Comparison of ENCODE assay signal across 1 cellular context in the genomic region with DNA sequence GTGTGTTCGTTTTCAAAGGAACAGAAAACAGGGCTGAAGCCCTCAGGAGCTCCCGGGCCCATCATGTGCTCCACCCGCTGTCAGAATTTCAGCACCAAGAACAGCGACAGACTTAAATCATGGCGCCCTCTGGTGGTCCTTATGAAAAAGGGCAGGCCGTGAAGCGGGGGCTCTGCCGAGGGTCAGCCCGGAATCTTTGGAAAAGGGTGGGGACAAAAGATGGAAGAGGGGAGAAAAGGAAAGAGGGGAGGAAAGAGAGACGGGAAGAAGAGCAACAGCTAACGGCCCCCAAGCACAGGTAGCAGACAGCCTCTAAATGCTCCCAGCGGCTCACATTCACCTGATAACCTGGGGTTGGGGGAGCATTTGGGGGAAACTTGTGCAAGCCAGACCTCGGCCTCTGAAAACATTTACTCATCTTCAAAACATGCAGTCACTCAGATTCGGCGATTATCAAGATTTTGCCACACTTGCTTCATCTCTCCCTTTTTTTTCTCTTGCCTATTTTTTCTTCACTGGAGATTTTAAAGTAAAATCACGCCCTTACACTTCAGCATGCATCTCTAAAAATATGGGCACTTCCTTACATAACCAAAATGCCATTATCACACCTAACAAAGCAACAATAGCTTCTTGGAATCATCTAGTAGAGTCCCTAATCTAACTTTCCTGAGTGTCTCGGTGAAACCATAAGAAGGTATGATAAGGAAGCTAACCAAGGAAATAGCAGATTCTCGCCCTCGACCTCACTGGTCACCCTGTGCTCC.
TF ChIP-seq lines count a peak whose summit lies in the region.

No MANE protein-coding gene starts in this region.

TF ChIP-seq in WTC11, 78 proteins besides CTCF, POLR2A, EP300 and RAD21 (continued from another document and continues in another):
- TF ChIP-seq, protein P1, sequence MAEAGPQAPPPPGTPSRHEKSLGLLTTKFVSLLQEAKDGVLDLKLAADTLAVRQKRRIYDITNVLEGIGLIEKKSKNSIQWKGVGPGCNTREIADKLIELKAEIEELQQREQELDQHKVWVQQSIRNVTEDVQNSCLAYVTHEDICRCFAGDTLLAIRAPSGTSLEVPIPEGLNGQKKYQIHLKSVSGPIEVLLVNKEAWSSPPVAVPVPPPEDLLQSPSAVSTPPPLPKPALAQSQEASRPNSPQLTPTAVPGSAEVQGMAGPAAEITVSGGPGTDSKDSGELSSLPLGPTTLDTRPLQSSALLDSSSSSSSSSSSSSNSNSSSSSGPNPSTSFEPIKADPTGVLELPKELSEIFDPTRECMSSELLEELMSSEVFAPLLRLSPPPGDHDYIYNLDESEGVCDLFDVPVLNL (CRISPR knock-in tag; IDR thresholded peaks at IDR 0.05; ENCODE audit: borderline replicate concordance, low read depth) = no peak
- TF ChIP-seq GABPB1 (CRISPR knock-in tag; IDR thresholded peaks at IDR 0.05) = peak; percentile 68
- TF ChIP-seq ZNF416 (CRISPR knock-in tag; IDR thresholded peaks at IDR 0.05) = no peak
- TF ChIP-seq SP1 (CRISPR knock-in tag; conservative IDR thresholded peaks at IDR 0.05) = 0 out of 2 replicates have a peak, but pooled peaks have one; percentile 24
- TF ChIP-seq ELF4 (CRISPR knock-in tag; IDR thresholded peaks at IDR 0.05; ENCODE audit: low read depth) = no peak
- TF ChIP-seq CDX4 (CRISPR knock-in tag; IDR thresholded peaks at IDR 0.05; ENCODE audit: borderline replicate concordance) = no peak
- TF ChIP-seq, protein P2, sequence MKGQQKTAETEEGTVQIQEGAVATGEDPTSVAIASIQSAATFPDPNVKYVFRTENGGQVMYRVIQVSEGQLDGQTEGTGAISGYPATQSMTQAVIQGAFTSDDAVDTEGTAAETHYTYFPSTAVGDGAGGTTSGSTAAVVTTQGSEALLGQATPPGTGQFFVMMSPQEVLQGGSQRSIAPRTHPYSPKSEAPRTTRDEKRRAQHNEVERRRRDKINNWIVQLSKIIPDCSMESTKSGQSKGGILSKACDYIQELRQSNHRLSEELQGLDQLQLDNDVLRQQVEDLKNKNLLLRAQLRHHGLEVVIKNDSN (CRISPR knock-in tag; IDR thresholded peaks at IDR 0.05) = peak; percentile 70; the same call in 1 of the 2 replicates
- TF ChIP-seq, protein P3, sequence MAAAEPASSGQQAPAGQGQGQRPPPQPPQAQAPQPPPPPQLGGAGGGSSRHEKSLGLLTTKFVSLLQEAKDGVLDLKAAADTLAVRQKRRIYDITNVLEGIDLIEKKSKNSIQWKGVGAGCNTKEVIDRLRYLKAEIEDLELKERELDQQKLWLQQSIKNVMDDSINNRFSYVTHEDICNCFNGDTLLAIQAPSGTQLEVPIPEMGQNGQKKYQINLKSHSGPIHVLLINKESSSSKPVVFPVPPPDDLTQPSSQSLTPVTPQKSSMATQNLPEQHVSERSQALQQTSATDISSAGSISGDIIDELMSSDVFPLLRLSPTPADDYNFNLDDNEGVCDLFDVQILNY (CRISPR knock-in tag; IDR thresholded peaks at IDR 0.05) = no peak
- TF ChIP-seq, protein P4, sequence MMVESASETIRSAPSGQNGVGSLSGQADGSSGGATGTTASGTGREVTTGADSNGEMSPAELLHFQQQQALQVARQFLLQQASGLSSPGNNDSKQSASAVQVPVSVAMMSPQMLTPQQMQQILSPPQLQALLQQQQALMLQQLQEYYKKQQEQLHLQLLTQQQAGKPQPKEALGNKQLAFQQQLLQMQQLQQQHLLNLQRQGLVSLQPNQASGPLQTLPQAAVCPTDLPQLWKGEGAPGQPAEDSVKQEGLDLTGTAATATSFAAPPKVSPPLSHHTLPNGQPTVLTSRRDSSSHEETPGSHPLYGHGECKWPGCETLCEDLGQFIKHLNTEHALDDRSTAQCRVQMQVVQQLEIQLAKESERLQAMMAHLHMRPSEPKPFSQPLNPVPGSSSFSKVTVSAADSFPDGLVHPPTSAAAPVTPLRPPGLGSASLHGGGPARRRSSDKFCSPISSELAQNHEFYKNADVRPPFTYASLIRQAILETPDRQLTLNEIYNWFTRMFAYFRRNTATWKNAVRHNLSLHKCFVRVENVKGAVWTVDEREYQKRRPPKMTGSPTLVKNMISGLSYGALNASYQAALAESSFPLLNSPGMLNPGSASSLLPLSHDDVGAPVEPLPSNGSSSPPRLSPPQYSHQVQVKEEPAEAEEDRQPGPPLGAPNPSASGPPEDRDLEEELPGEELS (CRISPR knock-in tag; IDR thresholded peaks at IDR 0.05) = peak; percentile 85; the same call in 1 of the 2 replicates
- no peak for TF ChIP-seq RORB (CRISPR knock-in tag; IDR thresholded peaks at IDR 0.05)
- peak; percentile 51; the same call in 1 of the 2 replicates for TF ChIP-seq USF2 (CRISPR knock-in tag; IDR thresholded peaks at IDR 0.05)
- TF ChIP-seq MLX (CRISPR knock-in tag; IDR thresholded peaks at IDR 0.05) = no peak
- no peak for TF ChIP-seq AFF4 (CRISPR knock-in tag; IDR thresholded peaks at IDR 0.05; ENCODE audit: borderline replicate concordance)
- TF ChIP-seq, protein P5, sequence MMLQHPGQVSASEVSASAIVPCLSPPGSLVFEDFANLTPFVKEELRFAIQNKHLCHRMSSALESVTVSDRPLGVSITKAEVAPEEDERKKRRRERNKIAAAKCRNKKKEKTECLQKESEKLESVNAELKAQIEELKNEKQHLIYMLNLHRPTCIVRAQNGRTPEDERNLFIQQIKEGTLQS (CRISPR knock-in tag; conservative IDR thresholded peaks at IDR 0.05) = no peak
- TF ChIP-seq ZBTB21 (CRISPR knock-in tag; IDR thresholded peaks at IDR 0.05; ENCODE audit: borderline replicate concordance) = no peak
- no peak for TF ChIP-seq SMAD4 (CRISPR knock-in tag; IDR thresholded peaks at IDR 0.05)
- TF ChIP-seq JAZF1 (CRISPR knock-in tag; IDR thresholded peaks at IDR 0.05) = no peak
- no peak for TF ChIP-seq IRF2 (CRISPR knock-in tag; IDR thresholded peaks at IDR 0.05; ENCODE audit: borderline replicate concordance, low read depth)
- TF ChIP-seq, protein P6, sequence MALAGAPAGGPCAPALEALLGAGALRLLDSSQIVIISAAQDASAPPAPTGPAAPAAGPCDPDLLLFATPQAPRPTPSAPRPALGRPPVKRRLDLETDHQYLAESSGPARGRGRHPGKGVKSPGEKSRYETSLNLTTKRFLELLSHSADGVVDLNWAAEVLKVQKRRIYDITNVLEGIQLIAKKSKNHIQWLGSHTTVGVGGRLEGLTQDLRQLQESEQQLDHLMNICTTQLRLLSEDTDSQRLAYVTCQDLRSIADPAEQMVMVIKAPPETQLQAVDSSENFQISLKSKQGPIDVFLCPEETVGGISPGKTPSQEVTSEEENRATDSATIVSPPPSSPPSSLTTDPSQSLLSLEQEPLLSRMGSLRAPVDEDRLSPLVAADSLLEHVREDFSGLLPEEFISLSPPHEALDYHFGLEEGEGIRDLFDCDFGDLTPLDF (CRISPR knock-in tag; IDR thresholded peaks at IDR 0.05) = no peak
- TF ChIP-seq NFYB (CRISPR knock-in tag; conservative IDR thresholded peaks at IDR 0.05; ENCODE audit: low read depth) = no peak
- no peak for TF ChIP-seq NFATC4 (CRISPR knock-in tag; IDR thresholded peaks at IDR 0.05)
- TF ChIP-seq, protein P7, sequence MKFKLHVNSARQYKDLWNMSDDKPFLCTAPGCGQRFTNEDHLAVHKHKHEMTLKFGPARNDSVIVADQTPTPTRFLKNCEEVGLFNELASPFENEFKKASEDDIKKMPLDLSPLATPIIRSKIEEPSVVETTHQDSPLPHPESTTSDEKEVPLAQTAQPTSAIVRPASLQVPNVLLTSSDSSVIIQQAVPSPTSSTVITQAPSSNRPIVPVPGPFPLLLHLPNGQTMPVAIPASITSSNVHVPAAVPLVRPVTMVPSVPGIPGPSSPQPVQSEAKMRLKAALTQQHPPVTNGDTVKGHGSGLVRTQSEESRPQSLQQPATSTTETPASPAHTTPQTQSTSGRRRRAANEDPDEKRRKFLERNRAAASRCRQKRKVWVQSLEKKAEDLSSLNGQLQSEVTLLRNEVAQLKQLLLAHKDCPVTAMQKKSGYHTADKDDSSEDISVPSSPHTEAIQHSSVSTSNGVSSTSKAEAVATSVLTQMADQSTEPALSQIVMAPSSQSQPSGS (CRISPR knock-in tag; IDR thresholded peaks at IDR 0.05; ENCODE audit: borderline replicate concordance, low read depth) = no peak
- peak; percentile 74; the same call in 1 of the 2 replicates for TF ChIP-seq SMAD3 (CRISPR knock-in tag; IDR thresholded peaks at IDR 0.05; ENCODE audit: borderline replicate concordance)
- TF ChIP-seq ERG (CRISPR knock-in tag; IDR thresholded peaks at IDR 0.05) = no peak
- TF ChIP-seq, protein P8, sequence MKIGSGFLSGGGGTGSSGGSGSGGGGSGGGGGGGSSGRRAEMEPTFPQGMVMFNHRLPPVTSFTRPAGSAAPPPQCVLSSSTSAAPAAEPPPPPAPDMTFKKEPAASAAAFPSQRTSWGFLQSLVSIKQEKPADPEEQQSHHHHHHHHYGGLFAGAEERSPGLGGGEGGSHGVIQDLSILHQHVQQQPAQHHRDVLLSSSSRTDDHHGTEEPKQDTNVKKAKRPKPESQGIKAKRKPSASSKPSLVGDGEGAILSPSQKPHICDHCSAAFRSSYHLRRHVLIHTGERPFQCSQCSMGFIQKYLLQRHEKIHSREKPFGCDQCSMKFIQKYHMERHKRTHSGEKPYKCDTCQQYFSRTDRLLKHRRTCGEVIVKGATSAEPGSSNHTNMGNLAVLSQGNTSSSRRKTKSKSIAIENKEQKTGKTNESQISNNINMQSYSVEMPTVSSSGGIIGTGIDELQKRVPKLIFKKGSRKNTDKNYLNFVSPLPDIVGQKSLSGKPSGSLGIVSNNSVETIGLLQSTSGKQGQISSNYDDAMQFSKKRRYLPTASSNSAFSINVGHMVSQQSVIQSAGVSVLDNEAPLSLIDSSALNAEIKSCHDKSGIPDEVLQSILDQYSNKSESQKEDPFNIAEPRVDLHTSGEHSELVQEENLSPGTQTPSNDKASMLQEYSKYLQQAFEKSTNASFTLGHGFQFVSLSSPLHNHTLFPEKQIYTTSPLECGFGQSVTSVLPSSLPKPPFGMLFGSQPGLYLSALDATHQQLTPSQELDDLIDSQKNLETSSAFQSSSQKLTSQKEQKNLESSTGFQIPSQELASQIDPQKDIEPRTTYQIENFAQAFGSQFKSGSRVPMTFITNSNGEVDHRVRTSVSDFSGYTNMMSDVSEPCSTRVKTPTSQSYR (CRISPR knock-in tag; IDR thresholded peaks at IDR 0.05) = 0 out of 2 replicates have a peak, but pooled peaks have one; percentile 45
- no peak for TF ChIP-seq NFE2L1 (CRISPR knock-in tag; IDR thresholded peaks at IDR 0.05)
- peak; percentile 11; the same call in 1 of the 2 replicates for TF ChIP-seq TEAD4 (CRISPR knock-in tag; IDR thresholded peaks at IDR 0.05)
- 0 out of 2 replicates have a peak, but pooled peaks have one; percentile 79 for TF ChIP-seq ZNF232 (CRISPR knock-in tag; IDR thresholded peaks at IDR 0.05)
